In the genomic region with DNA sequence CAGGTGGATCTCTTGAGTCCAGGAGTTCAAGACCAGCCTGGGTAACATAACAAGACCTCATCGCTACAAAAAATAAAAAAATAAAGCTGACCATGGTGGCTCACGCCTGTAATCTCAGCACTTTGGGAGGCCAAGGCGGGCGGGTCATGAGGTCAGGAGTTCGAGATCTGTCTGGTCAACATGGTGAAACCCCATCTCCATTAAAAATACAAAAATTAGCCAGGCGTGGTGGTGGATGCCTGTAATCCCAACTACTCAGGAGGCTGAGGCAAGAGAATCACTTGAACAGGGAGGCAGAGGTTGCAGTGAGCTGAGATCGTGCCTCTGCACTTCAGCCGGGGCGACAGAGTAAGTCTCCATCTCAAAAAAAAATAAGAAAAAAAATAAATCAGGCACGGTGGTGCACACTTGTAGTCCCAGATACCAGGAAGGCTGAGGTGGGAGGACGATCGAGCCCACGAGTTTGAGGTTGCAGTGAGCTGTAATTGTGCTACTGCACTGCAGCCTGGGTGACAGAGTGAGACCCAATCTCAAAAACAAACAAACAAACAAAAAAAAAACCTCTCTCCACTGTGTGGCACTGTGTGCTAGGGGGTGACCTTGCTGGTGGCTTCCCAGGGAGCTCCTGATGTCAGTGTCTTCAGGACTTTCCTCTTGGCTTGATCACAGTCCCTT, we compare ENCODE assay signal across 1 cellular context.
TF ChIP-seq lines count a peak whose summit lies in the region.

No MANE protein-coding gene starts in this region.

TF ChIP-seq in H1, 55 proteins besides CTCF, POLR2A, EP300 and RAD21:
- TF ChIP-seq TBP (IDR thresholded peaks at IDR 0.05; ENCODE audit: low read depth, low read length) (no peak), BACH1 (IDR thresholded peaks at IDR 0.05; ENCODE audit: low read length) (no peak), RBBP5 (IDR thresholded peaks at IDR 0.05; ENCODE audit: borderline replicate concordance, low read depth, low read length) (no peak), KDM1A (IDR thresholded peaks at IDR 0.05; ENCODE audit: borderline replicate concordance, low read length) (no peak), JUN (IDR thresholded peaks at IDR 0.05; ENCODE audit: low read depth, low read length) (no peak), NANOG (IDR thresholded peaks at IDR 0.05; ENCODE audit: insufficient read depth, low read depth, low read length, poor library complexity, severe bottlenecking) (no peak)
- TF ChIP-seq, protein P1, sequence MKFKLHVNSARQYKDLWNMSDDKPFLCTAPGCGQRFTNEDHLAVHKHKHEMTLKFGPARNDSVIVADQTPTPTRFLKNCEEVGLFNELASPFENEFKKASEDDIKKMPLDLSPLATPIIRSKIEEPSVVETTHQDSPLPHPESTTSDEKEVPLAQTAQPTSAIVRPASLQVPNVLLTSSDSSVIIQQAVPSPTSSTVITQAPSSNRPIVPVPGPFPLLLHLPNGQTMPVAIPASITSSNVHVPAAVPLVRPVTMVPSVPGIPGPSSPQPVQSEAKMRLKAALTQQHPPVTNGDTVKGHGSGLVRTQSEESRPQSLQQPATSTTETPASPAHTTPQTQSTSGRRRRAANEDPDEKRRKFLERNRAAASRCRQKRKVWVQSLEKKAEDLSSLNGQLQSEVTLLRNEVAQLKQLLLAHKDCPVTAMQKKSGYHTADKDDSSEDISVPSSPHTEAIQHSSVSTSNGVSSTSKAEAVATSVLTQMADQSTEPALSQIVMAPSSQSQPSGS (IDR thresholded peaks at IDR 0.05; ENCODE audit: low read length): no peak
